9 cellular contexts compared by ENCODE assay signal in the genomic region with DNA sequence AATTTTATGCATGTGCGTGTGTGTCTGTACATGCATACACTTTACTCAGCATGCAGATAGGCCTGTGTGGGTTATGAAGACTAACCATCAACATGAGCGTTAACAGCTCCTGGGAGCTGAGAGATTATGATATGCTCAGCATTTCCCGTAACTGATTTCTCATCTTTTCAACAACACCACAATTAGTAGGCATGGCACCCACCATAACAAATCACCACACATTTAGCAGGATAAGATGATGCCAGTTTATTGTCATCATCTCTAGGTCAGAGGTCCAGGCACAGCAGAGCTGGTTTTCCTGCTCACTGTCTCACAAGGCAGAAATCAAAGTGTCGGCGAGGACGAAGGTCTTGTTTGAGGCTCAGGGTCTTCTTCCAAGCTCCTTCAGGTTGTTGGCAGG.
"Had no signal": no experiment of that assay in that cellular context is flagged by ENCODE, and none has a peak within 500 bp of the region (broad histone marks: within the 10 kb centered on the region; RNA-seq: fewer than 3 reads in every experiment).

No MANE protein-coding gene starts in this region.

- H3K36me3 ChIP-seq: HAP-1 had no signal

- H3K4me1 ChIP-seq: HAP-1 had no signal

- DNase-seq: GM23248, GOT3, H7, H9, HCEC 1CT, HFFc6 had no signal

- H3K9me3 ChIP-seq: HAP-1 had no signal

- H3K4me3 ChIP-seq: GM23248, GM23338, HAP-1 had no signal

- ATAC-seq: GM23338, HCT116 had no signal

- H3K27ac ChIP-seq: GM23248 had no signal
